ENCODE assay signal across 9 cellular contexts in the genomic region with DNA sequence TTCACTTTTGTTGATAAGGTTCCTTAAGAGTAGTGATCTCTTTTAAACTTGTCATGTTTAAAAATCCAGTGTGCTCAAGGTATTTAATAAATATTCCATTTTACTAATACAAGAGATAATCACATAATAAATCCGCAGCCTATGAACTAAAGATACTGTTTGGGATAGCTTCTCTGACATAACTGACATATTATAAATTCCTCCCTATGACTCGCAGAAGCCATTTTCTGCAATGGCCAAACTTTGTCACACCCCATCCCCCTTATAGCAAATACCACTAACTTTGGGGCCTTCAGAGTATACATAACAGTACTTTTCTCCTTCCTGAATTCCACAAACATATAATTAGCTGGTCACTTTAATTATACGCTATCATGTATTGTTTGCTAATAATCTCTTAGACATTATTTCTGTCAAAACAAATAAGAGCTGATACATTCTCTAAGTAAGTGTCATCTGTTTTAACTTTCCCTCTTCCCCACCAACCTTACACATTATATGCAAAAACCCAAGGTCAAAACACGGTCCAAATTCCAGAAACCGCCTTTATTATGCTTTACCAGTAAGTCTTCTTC. TPM values are rescaled to one million over a fixed set of nuclear protein-coding genes. Genes with fewer than 3 reads are reported as not detected.
A peak's percentile ranks its signal among the peaks of the same experiment; 100 is the strongest.
DNase-seq lines count a peak whose midpoint lies in the region; ATAC-seq and TF ChIP-seq lines count a peak whose summit lies in the region.
"Had no signal": no experiment of that assay in that cellular context is flagged by ENCODE, and none has a peak within 500 bp of the region (broad histone marks: within the 10 kb centered on the region; RNA-seq: fewer than 3 reads in every experiment).

No MANE protein-coding gene starts in this region.

- no peak for ATAC-seq in heart right ventricle
- no peak for ATAC-seq in Right ventricle myocardium inferior

- no peaks in the 10 kb centered on the region for H3K27me3 ChIP-seq in heart right ventricle
- no peaks in the 10 kb centered on the region for H3K27me3 ChIP-seq in iPS-18a (ENCODE audit: control insufficient read depth, insufficient read depth, low read length)
- H3K27me3 ChIP-seq in suprapubic skin = no peaks in the 10 kb centered on the region
- H3K27me3 ChIP-seq: neutrophil had no signal

- peak overlapping the region in 8 of 10 donors; percentile 94 to 99 (median 97) for H3K27ac ChIP-seq in heart right ventricle
- peak overlapping the region; percentile 93 for H3K27ac ChIP-seq in VCaP
- no peak overlapping the region for H3K27ac ChIP-seq in iPS-18a (ENCODE audit: low read length)
- peak overlapping the region; percentile 99 for H3K27ac ChIP-seq in suprapubic skin

- intact Hi-C loops in heart right ventricle (cut with DNase I) (loop anchor here in 6 of 10 donors (1.0 to 10.0 kb wide), 6 partner anchors 33 to 378 kb away; a partner anchor contains a TSS), Right ventricle myocardium inferior (cut with DNase I) (loop anchor here (2.0 to 5.0 kb wide), 5 partner anchors 75 to 416 kb away; a partner anchor contains a TSS)

- H3K36me3 ChIP-seq in heart right ventricle (peaks cover 0 to 3% (median 0%) of the 10 kb centered on the region in 9 donors), iPS-18a (ENCODE audit: control insufficient read depth, low read depth, low read length) (no peaks in the 10 kb centered on the region), suprapubic skin (no peaks in the 10 kb centered on the region)
- H3K36me3 ChIP-seq: neutrophil had no signal

- DNase-seq in heart right ventricle (no peak), Right ventricle myocardium inferior (ENCODE audit: missing footprints) (no peak), suprapubic skin (ENCODE audit: low spot score in 2 of 2) (no peak), SKM-1 (lab: John Stamatoyannopoulos, UW; ENCODE audit: unreplicated experiment) (no peak), cerebellar cortex (ENCODE audit: low spot score) (no peak)
- no peak for DNase-seq in stimulated activated CD8-positive, alpha-beta memory T cell treated with anti-CD3 and anti-CD28 coated beads, Interleukin-4, amount 100 ng/mL, for 48 hours

- TF ChIP-seq POLR2A in suprapubic skin (IDR thresholded peaks at IDR 0.05) = no peak

- TF ChIP-seq CTCF in heart right ventricle (IDR thresholded peaks at IDR 0.05) = no peak
- TF ChIP-seq CTCF in VCaP (conservative IDR thresholded peaks at IDR 0.05) = no peak
- TF ChIP-seq CTCF in suprapubic skin (IDR thresholded peaks at IDR 0.05) = no peak

- peak overlapping the region; percentile 65 to 100 (median 79) for H3K4me3 ChIP-seq in heart right ventricle
- H3K4me3 ChIP-seq in iPS-18a (ENCODE audit: low read length) = peak overlapping the region; percentile 77
- H3K4me3 ChIP-seq in suprapubic skin = peak overlapping the region; percentile 78

- TF ChIP-seq EP300 in suprapubic skin (IDR thresholded peaks at IDR 0.05) = no peak

- H3K4me1 ChIP-seq in heart right ventricle = peaks cover 0 to 29% (median 15%) of the 10 kb centered on the region in 9 donors
- peaks cover 10% of the 10 kb centered on the region for H3K4me1 ChIP-seq in iPS-18a (ENCODE audit: control insufficient read depth, low read depth, low read length)
- peaks cover 23% of the 10 kb centered on the region for H3K4me1 ChIP-seq in suprapubic skin

- 44 to 46% methylated on average over 5 of the region's 5 CpGs for WGBS in heart right ventricle, 2 donors
- 43% methylated on average over 5 of the region's 5 CpGs for WGBS in suprapubic skin

- H3K9ac ChIP-seq in iPS-18a (ENCODE audit: low read length) = peak overlapping the region; percentile 83

- H3K9me3 ChIP-seq in heart right ventricle (no peaks in the 10 kb centered on the region), iPS-18a (ENCODE audit: control insufficient read depth, low read depth, low read length) (no peaks in the 10 kb centered on the region), suprapubic skin (no peaks in the 10 kb centered on the region)
- H3K9me3 ChIP-seq: neutrophil had no signal

RNA-seq across cellular contexts. Expression of a gene that starts 1.1 kb away (rescaled TPM):
- total RNA-seq in heart right ventricle (10 to 100 TPM in 1 of 10 donors, 1 to 10 TPM in 9; 4.2 to 10.3 (median 5.6) TPM), Right ventricle myocardium inferior (7.0 TPM), suprapubic skin (10 to 100 TPM in 2 of 4 donors, 1 to 10 TPM in 2; 4.8 to 13.4 (median 10.6) TPM)
- 1 to 10 TPM; 5.2 to 9.6 TPM for polyA plus RNA-seq in heart right ventricle

RNA-seq across cellular contexts. Expression of a gene that starts 32.4 kb away (rescaled TPM):
- total RNA-seq in heart right ventricle (1 to 10 TPM in 2 of 10 donors, under 1 TPM in 8; 0.22 to 1.6 (median 0.53) TPM), Right ventricle myocardium inferior (0.73 TPM), suprapubic skin (1 to 10 TPM in 1 of 4 donors, under 1 TPM in 3; 0.64 to 5.4 (median 0.77) TPM)
- under 1 TPM; 0.65 to 0.95 TPM for polyA plus RNA-seq in heart right ventricle
